In genomic region chr15:56817690-56818089, GRCh38 we compare ENCODE assay signal across 22 cellular contexts.
DNase-seq lines count a peak whose midpoint lies in the region; ATAC-seq and TF ChIP-seq lines count a peak whose summit lies in the region.
"Had no signal": no experiment of that assay in that cellular context is flagged by ENCODE, and none has a peak within 500 bp of the region (broad histone marks: within the 10 kb centered on the region; RNA-seq: fewer than 3 reads in every experiment).

No MANE protein-coding gene starts in this region.

- H3K36me3 Mint-ChIP-seq in Calu3 (ENCODE audit: insufficient read depth, unreplicated experiment): peaks cover 8% of the 10 kb centered on the region
- H3K36me3 Mint-ChIP-seq in neural progenitor cell: no peaks in the 10 kb centered on the region
- H3K36me3 Mint-ChIP-seq: activated CD4-positive, alpha-beta memory T cell treated with anti-CD3 and anti-CD28 coated beads for 36 hours; naive thymus-derived CD4-positive, alpha-beta T cell had no signal

- intact Hi-C loops in Calu3 (cut with micrococcal nuclease; ENCODE audit: unreplicated experiment): loop anchor here (5.0 kb wide), 1 partner anchor 85 kb away; the partner anchor contains the start of gene ZNF280D

- no TSS peak for BruUV-seq in Calu3 (replicated peaks; lab: Mats Ljungman, UMichigan)

- no peaks in the 10 kb centered on the region for H3K36me3 ChIP-seq in brain microvascular endothelial cell (replicated peaks)
- H3K36me3 ChIP-seq in neural progenitor cell: no peaks in the 10 kb centered on the region
- H3K36me3 ChIP-seq: vagina had no signal

- H3K4me1 Mint-ChIP-seq in Calu3 (ENCODE audit: low read depth, unreplicated experiment): peaks cover 54% of the 10 kb centered on the region
- peaks cover 21% of the 10 kb centered on the region for H3K4me1 Mint-ChIP-seq in neural progenitor cell

- DNase-seq in Calu3 (no peak), LNCaP clone FGC (ENCODE audit: low read depth) (no peak), brain microvascular endothelial cell (no peak), neural progenitor cell (ENCODE audit: low spot score) (no peak), pons (ENCODE audit: low spot score) (no peak), AG20443 (ENCODE audit: low spot score) (no peak)
- DNase-seq in effector CD4-positive, alpha-beta T cell: no peak
- DNase-seq: activated CD4-positive, alpha-beta memory T cell treated with anti-CD3 and anti-CD28 coated beads for 36 hours; activated CD4-positive, CD25-positive, alpha-beta regulatory T cell; activated effector memory CD4-positive, alpha-beta T cell treated with anti-CD3 and anti-CD28 coated beads, Interleukin-2, amount 50 U/mL, for 16 hours; body of pancreas; GDM1; glutamatergic neuron; Karpas-422; naive thymus-derived CD4-positive, alpha-beta T cell; NCI-H2029; RPMI8226; T1000 had no signal

- in situ Hi-C loops in brain microvascular endothelial cell (cut with HindIII; ENCODE audit: low pct_ligation_motif_present, low sequenced_read_pairs): no loop called here

- H3K27ac Mint-ChIP-seq in Calu3 (ENCODE audit: unreplicated experiment): peak overlapping the region; percentile 13
- H3K27ac Mint-ChIP-seq in neural progenitor cell: peak overlapping the region; percentile 38
- H3K27ac Mint-ChIP-seq: activated CD4-positive, alpha-beta memory T cell treated with anti-CD3 and anti-CD28 coated beads for 36 hours; memory B cell; naive thymus-derived CD4-positive, alpha-beta T cell had no signal

- H3K27me3 ChIP-seq in brain microvascular endothelial cell (replicated peaks) (no peaks in the 10 kb centered on the region), neural progenitor cell (no peaks in the 10 kb centered on the region)
- H3K27me3 ChIP-seq: body of pancreas, vagina had no signal

- TF ChIP-seq CTCF in Calu3 (IDR thresholded peaks at IDR 0.05; ENCODE audit: unreplicated experiment): no peak
- 0 out of 2 replicates have a peak, but pooled peaks have one; percentile 1 for TF ChIP-seq CTCF in LNCaP clone FGC (IDR thresholded peaks at IDR 0.05; ENCODE audit: control insufficient read depth, extremely low read depth, insufficient read depth)
- TF ChIP-seq CTCF in brain microvascular endothelial cell (IDR thresholded peaks at IDR 0.05; ENCODE audit: low read depth, low read length, missing control alignments): no peak
- TF ChIP-seq CTCF in neural progenitor cell (IDR thresholded peaks at IDR 0.05): no peak

- no peaks in the 10 kb centered on the region for H3F3A ChIP-seq in neural progenitor cell (ENCODE audit: low read depth)

- no peak overlapping the region for H3K4me2 ChIP-seq in neural progenitor cell

- CTCF ChIA-PET in Calu3 (lab: Charles Lee): interaction anchor here (0.6 to 0.7 kb wide), 2 partner anchors 17 to 59 kb away, joined by 3 read pairs; no protein-coding TSS in a partner anchor

- H3K9ac ChIP-seq in neural progenitor cell: no peak overlapping the region

- no peak overlapping the region for H2AFZ ChIP-seq in neural progenitor cell (replicated peaks)

- no peaks in the 10 kb centered on the region for H3K9me3 Mint-ChIP-seq in Calu3 (ENCODE audit: low read depth, unreplicated experiment)
- no peaks in the 10 kb centered on the region for H3K9me3 Mint-ChIP-seq in neural progenitor cell
- H3K9me3 Mint-ChIP-seq: activated CD4-positive, alpha-beta memory T cell treated with anti-CD3 and anti-CD28 coated beads for 36 hours; memory B cell; naive thymus-derived CD4-positive, alpha-beta T cell had no signal

- H3K9me3 ChIP-seq in neural progenitor cell (ENCODE audit: low read depth): no peaks in the 10 kb centered on the region
- H3K9me3 ChIP-seq: body of pancreas, vagina had no signal

- H3K27me3 Mint-ChIP-seq in Calu3 (ENCODE audit: unreplicated experiment) (no peaks in the 10 kb centered on the region), neural progenitor cell (ENCODE audit: insufficient read depth, low read depth) (no peaks in the 10 kb centered on the region)
- H3K27me3 Mint-ChIP-seq: activated CD4-positive, alpha-beta memory T cell treated with anti-CD3 and anti-CD28 coated beads for 36 hours; memory B cell; naive thymus-derived CD4-positive, alpha-beta T cell had no signal

- H3K4me3 ChIP-seq in LNCaP clone FGC (ENCODE audit: low read depth, low read length) (no peak overlapping the region), brain microvascular endothelial cell (ENCODE audit: low read depth, low read length) (no peak overlapping the region), neural progenitor cell (no peak overlapping the region)
- H3K4me3 ChIP-seq: body of pancreas, coronary artery, vagina had no signal

- H3K4me1 ChIP-seq in neural progenitor cell: peaks cover 7% of the 10 kb centered on the region
- H3K4me1 ChIP-seq: body of pancreas had no signal

- ATAC-seq in GM21825 (IDR thresholded peaks at IDR 0.05; ENCODE audit: unreplicated experiment): no peak
- ATAC-seq: body of pancreas; naive thymus-derived CD4-positive, alpha-beta T cell had no signal

- no peaks in the 10 kb centered on the region for H3K79me2 ChIP-seq in neural progenitor cell (ENCODE audit: low read depth)

- H3K27ac ChIP-seq in brain microvascular endothelial cell: peak overlapping the region; percentile 41
- no peak overlapping the region for H3K27ac ChIP-seq in neural progenitor cell
- H3K27ac ChIP-seq: body of pancreas, vagina had no signal

- no peaks in the 10 kb centered on the region for H4K20me1 ChIP-seq in neural progenitor cell (ENCODE audit: low read depth)

- no peak overlapping the region for H3K4me3 Mint-ChIP-seq in Calu3 (ENCODE audit: low read depth, unreplicated experiment)
- H3K4me3 Mint-ChIP-seq in neural progenitor cell: no peak overlapping the region
- H3K4me3 Mint-ChIP-seq: activated CD4-positive, alpha-beta memory T cell treated with anti-CD3 and anti-CD28 coated beads for 36 hours; memory B cell; naive thymus-derived CD4-positive, alpha-beta T cell had no signal
